ENCODE assay signal across 8 cellular contexts in genomic region chr4:15005474-15006115, GRCh38. TPM values are rescaled to one million over a fixed set of nuclear protein-coding genes. Genes with fewer than 3 reads are reported as not detected.
DNase-seq lines count a peak whose midpoint lies in the region; ATAC-seq and TF ChIP-seq lines count a peak whose summit lies in the region.

No MANE protein-coding gene starts in this region.

- H3K27ac Mint-ChIP-seq in H9, result no peak overlapping the region
- H3K27ac Mint-ChIP-seq in activated CD4-positive, alpha-beta memory T cell treated with anti-CD3 and anti-CD28 coated beads, Interleukin-2, amount 10 ng/mL, durations not matched to agents 7 days and 5 days, result peak overlapping the region; percentile 90

- H3K79me2 ChIP-seq in H9 (ENCODE audit: insufficient read depth, low read length) (no peaks in the 10 kb centered on the region), hepatocyte (peaks cover 57% of the 10 kb centered on the region)

- no peak overlapping the region for H3K27ac ChIP-seq in H9 (ENCODE audit: insufficient read length, low read depth, low read length)
- peak overlapping the region; percentile 100 for H3K27ac ChIP-seq in hepatocyte
- peak overlapping the region in 7 of 8 donors; percentile 99 to 100 (median 100) for H3K27ac ChIP-seq in spleen

- no peaks in the 10 kb centered on the region; a peak in 1 of 7 replicates for H3K36me3 Mint-ChIP-seq in H9 (ENCODE audit: insufficient read depth in 1 of 3, low read depth in 3 of 3)
- peaks cover 33% of the 10 kb centered on the region for H3K36me3 Mint-ChIP-seq in activated CD4-positive, alpha-beta memory T cell treated with anti-CD3 and anti-CD28 coated beads, Interleukin-2, amount 10 ng/mL, durations not matched to agents 7 days and 5 days (ENCODE audit: low read depth)

- no peak overlapping the region for H2BK5ac ChIP-seq in H9 (ENCODE audit: insufficient read length, low read length)

- H3K27me3 ChIP-seq in H9 (ENCODE audit: insufficient read depth, low read length) (no peaks in the 10 kb centered on the region; the same call in 1 of the 2 replicates), hepatocyte (no peaks in the 10 kb centered on the region), spleen (replicated peaks in 1 of 7) (no peaks in the 10 kb centered on the region)

- no peaks in the 10 kb centered on the region for H3K9me2 ChIP-seq in hepatocyte (replicated peaks; ENCODE audit: insufficient read depth)

- H2AFZ ChIP-seq in H9 (ENCODE audit: low read length), result no peak overlapping the region
- H2AFZ ChIP-seq in hepatocyte, result no peak overlapping the region

- no peak overlapping the region for H3K9ac ChIP-seq in H9 (ENCODE audit: extremely low read depth, insufficient read length, low read length)

- intact Hi-C loops in spleen (cut with DNase I; ENCODE audit: low total_unique reads), result loop anchor here (10.0 kb wide), 1 partner anchor 649 kb away; the partner anchor contains the start of gene FBXL5

- H3K4me3 Mint-ChIP-seq in H9, result peak overlapping the region; percentile 77 to 90
- H3K4me3 Mint-ChIP-seq in activated CD4-positive, alpha-beta memory T cell treated with anti-CD3 and anti-CD28 coated beads, Interleukin-2, amount 10 ng/mL, durations not matched to agents 7 days and 5 days, result peak overlapping the region; percentile 95

- no peaks in the 10 kb centered on the region for H3K9me3 Mint-ChIP-seq in H9
- no peaks in the 10 kb centered on the region for H3K9me3 Mint-ChIP-seq in activated CD4-positive, alpha-beta memory T cell treated with anti-CD3 and anti-CD28 coated beads, Interleukin-2, amount 10 ng/mL, durations not matched to agents 7 days and 5 days

- no peak for TF ChIP-seq POLR2A in spleen (IDR thresholded peaks at IDR 0.05)

- no peak overlapping the region for H3K14ac ChIP-seq in H9 (ENCODE audit: insufficient read depth, low read length)

- no peak overlapping the region for H3K23ac ChIP-seq in H9 (ENCODE audit: insufficient read length, low read depth, low read length)

- no peak overlapping the region for H3K56ac ChIP-seq in H9 (ENCODE audit: insufficient read length, low read depth, low read length)

- no peaks in the 10 kb centered on the region for H3K79me1 ChIP-seq in H9 (ENCODE audit: insufficient read depth, low read depth, low read length, poor library complexity, severe bottlenecking)

- TF ChIP-seq CTCF in H9 (conservative IDR thresholded peaks at IDR 0.05) (no peak), hepatocyte (IDR thresholded peaks at IDR 0.05; ENCODE audit: poor library complexity) (no peak), spleen (IDR thresholded peaks at IDR 0.05 in 8 of 11, conservative IDR thresholded peaks at IDR 0.05 in 3 of 11) (no peak), GM10248 (IDR thresholded peaks at IDR 0.05; ENCODE audit: control extremely low read depth, extremely low read depth, low read depth, missing control alignments) (no peak), omental fat pad (IDR thresholded peaks at IDR 0.05) (no peak)

- no peak overlapping the region for H4K8ac ChIP-seq in H9 (replicated peaks; ENCODE audit: insufficient read length, low read depth, low read length)

- no peak overlapping the region for H2BK120ac ChIP-seq in H9 (ENCODE audit: low read depth, low read length, poor library complexity, severe bottlenecking)

- H3K9me3 ChIP-seq in H9 (ENCODE audit: control insufficient read depth, low read depth, low read length) (no peaks in the 10 kb centered on the region), hepatocyte (ENCODE audit: low read depth) (no peaks in the 10 kb centered on the region), spleen (no peaks in the 10 kb centered on the region)

- no peak overlapping the region for H4K5ac ChIP-seq in H9 (ENCODE audit: insufficient read length, low read depth, low read length)

- H2BK20ac ChIP-seq in H9 (ENCODE audit: low read depth, low read length, poor library complexity, severe bottlenecking), result no peak overlapping the region

- no peak for DNase-seq in H9
- DNase-seq in activated CD4-positive, alpha-beta memory T cell treated with anti-CD3 and anti-CD28 coated beads, Interleukin-2, amount 10 ng/mL, durations not matched to agents 7 days and 5 days, result no peak
- no peak for DNase-seq in hepatocyte (ENCODE audit: low spot score)
- DNase-seq in spleen, result no peak
- DNase-seq in GM10248 (ENCODE audit: extremely low spot score), result no peak
- DNase-seq in omental fat pad (ENCODE audit: low spot score), result no peak

- H2AK5ac ChIP-seq in H9 (ENCODE audit: insufficient read length, low read length), result no peak overlapping the region

- H2BK12ac ChIP-seq in H9 (ENCODE audit: insufficient read length, low read depth, low read length), result no peak overlapping the region

- peak overlapping the region; percentile 82 for H3K4me2 ChIP-seq in H9 (ENCODE audit: insufficient read depth, insufficient read length, low read length)
- H3K4me2 ChIP-seq in hepatocyte, result peak overlapping the region; percentile 78

- peaks cover 38 to 43% of the 10 kb centered on the region in 2 experiments for H3K4me1 Mint-ChIP-seq in H9
- peaks cover 39% of the 10 kb centered on the region for H3K4me1 Mint-ChIP-seq in activated CD4-positive, alpha-beta memory T cell treated with anti-CD3 and anti-CD28 coated beads, Interleukin-2, amount 10 ng/mL, durations not matched to agents 7 days and 5 days

- H3K18ac ChIP-seq in H9 (ENCODE audit: insufficient read length, low read depth, low read length), result no peak overlapping the region

- no peak overlapping the region for H2BK15ac ChIP-seq in H9 (ENCODE audit: low read depth, low read length)

- H4K91ac ChIP-seq in H9 (ENCODE audit: insufficient read length, low read depth, low read length), result no peak overlapping the region

- WGBS in H9 (ENCODE audit: extremely low coverage, insufficient read length, low lambda C conversion rate), result no CpG with 5 or more reads among the region's 4 CpGs
- WGBS in hepatocyte (ENCODE audit: low lambda C conversion rate, missing lambda C conversion rate), result 60% methylated on average over 4 of the region's 4 CpGs
- 37 to 59% (median 50%) methylated on average over 4 of the region's 4 CpGs for WGBS in spleen, 5 donors

- H3K23me2 ChIP-seq in H9 (ENCODE audit: insufficient read length, low read depth, low read length, poor library complexity, severe bottlenecking), result peaks cover 9% of the 10 kb centered on the region

- H4K20me1 ChIP-seq in H9 (ENCODE audit: control insufficient read depth, insufficient read depth, insufficient read length) (no peaks in the 10 kb centered on the region), hepatocyte (ENCODE audit: insufficient read depth, poor library complexity, severe bottlenecking) (peaks cover 23% of the 10 kb centered on the region)

- peaks cover 19% of the 10 kb centered on the region for H3K27me3 Mint-ChIP-seq in H9 (ENCODE audit: low read depth)
- no peaks in the 10 kb centered on the region for H3K27me3 Mint-ChIP-seq in activated CD4-positive, alpha-beta memory T cell treated with anti-CD3 and anti-CD28 coated beads, Interleukin-2, amount 10 ng/mL, durations not matched to agents 7 days and 5 days

- no peaks in the 10 kb centered on the region for H3K36me3 ChIP-seq in hepatocyte (replicated peaks; ENCODE audit: insufficient read depth, low read depth)
- H3K36me3 ChIP-seq in spleen, result peaks cover 0 to 35% (median 3%) of the 10 kb centered on the region in 6 donors

- CTCF ChIA-PET in activated CD4-positive, alpha-beta memory T cell treated with anti-CD3 and anti-CD28 coated beads, Interleukin-2, amount 10 ng/mL, durations not matched to agents 7 days and 5 days (lab: Charles Lee), result no interaction called here
- CTCF ChIA-PET in GM10248 (lab: Yijun Ruan, JAX), result no interaction called here

- ATAC-seq in HG03280 (IDR thresholded peaks at IDR 0.05; ENCODE audit: unreplicated experiment), result no peak
- ATAC-seq in HG03378 (IDR thresholded peaks at IDR 0.05; ENCODE audit: unreplicated experiment), result no peak
- no peak for ATAC-seq in omental fat pad (ENCODE audit: low FRiP score)

- H3K4me3 ChIP-seq in hepatocyte (peak overlapping the region; percentile 68), spleen (peak overlapping the region; percentile 68 to 96 (median 80))

- H3K4me1 ChIP-seq in H9 (ENCODE audit: insufficient read depth, low read length), result peaks cover 6% of the 10 kb centered on the region; the same call in 1 of the 2 replicates
- no peaks in the 10 kb centered on the region for H3K4me1 ChIP-seq in hepatocyte (ENCODE audit: insufficient read depth)
- peaks cover 0 to 61% (median 45%) of the 10 kb centered on the region in 6 donors for H3K4me1 ChIP-seq in spleen

- no peak overlapping the region for H3K4ac ChIP-seq in H9 (ENCODE audit: low read depth, low read length)

- no peak overlapping the region for H3T11ph ChIP-seq in H9 (ENCODE audit: low read length)

- POLR2A ChIA-PET in activated CD4-positive, alpha-beta memory T cell treated with anti-CD3 and anti-CD28 coated beads, Interleukin-2, amount 10 ng/mL, durations not matched to agents 7 days and 5 days (lab: Charles Lee), result no interaction called here
- POLR2A ChIA-PET in GM10248 (lab: Yijun Ruan, JAX), result no interaction called here

RNA-seq across cellular contexts. Expression of gene CPEB2, which starts 3.3 kb away (rescaled TPM):
- total RNA-seq in H9 (2021), result 1.6 and 1.8 TPM in 2 replicates
- total RNA-seq in activated CD4-positive, alpha-beta memory T cell treated with anti-CD3 and anti-CD28 coated beads, Interleukin-2, amount 10 ng/mL, durations not matched to agents 7 days and 5 days, result 10 to 100 TPM; 17.6 to 20.4 TPM
- total RNA-seq in hepatocyte, result 16.6 and 18.1 TPM in 2 replicates
- 4.4 and 6.9 TPM in 2 replicates for polyA plus RNA-seq in hepatocyte
- total RNA-seq in spleen, result 10 to 100 TPM; 15.3 to 21.8 (median 17.9) TPM
- 1 to 10 TPM; 3.2 to 4.1 (median 3.2) TPM for polyA plus RNA-seq in spleen
- total RNA-seq in omental fat pad, result 10 to 100 TPM; 12.9 to 24.9 (median 17.4) TPM
